In genomic region chr4:85825937-85826678, GRCh38 we compare ENCODE assay signal across 8 cellular contexts.
DNase-seq lines count a peak whose midpoint lies in the region; ATAC-seq and TF ChIP-seq lines count a peak whose summit lies in the region.

No MANE protein-coding gene starts in this region.

- H3K9me3 Mint-ChIP-seq in activated B cell treated with CpG ODN at 0.5 μM for 24 hours = no peaks in the 10 kb centered on the region

- H3K9me3 ChIP-seq in T-helper 17 cell (ENCODE audit: control insufficient read depth, low read length, poor library complexity, severe bottlenecking) = no peaks in the 10 kb centered on the region

- intact Hi-C loops in activated B cell treated with CpG ODN at 0.5 μM for 24 hours (cut with micrococcal nuclease) = no loop called here

- POLR2A ChIA-PET in activated B cell treated with CpG ODN at 0.5 μM for 24 hours (lab: Charles Lee) = no interaction called here

- H3K27me3 Mint-ChIP-seq in activated B cell treated with CpG ODN at 0.5 μM for 24 hours (no peaks in the 10 kb centered on the region), T-helper 17 cell (peaks cover 6% of the 10 kb centered on the region)

- no peak for TF ChIP-seq CTCF in activated B cell treated with CpG ODN at 0.5 μM for 24 hours (IDR thresholded peaks at IDR 0.05)

- CTCF ChIA-PET in activated B cell treated with CpG ODN at 0.5 μM for 24 hours (lab: Charles Lee) = no interaction called here

- H3K4me1 Mint-ChIP-seq in activated B cell treated with CpG ODN at 0.5 μM for 24 hours (peaks cover 35% of the 10 kb centered on the region), T-helper 17 cell (no peaks in the 10 kb centered on the region)

- ATAC-seq in activated B cell treated with CpG ODN at 0.5 μM for 24 hours (ENCODE audit: low read depth) = no peak
- ATAC-seq in T-helper 17 cell = no peak

- peaks cover 2% of the 10 kb centered on the region for H3K36me3 Mint-ChIP-seq in activated B cell treated with CpG ODN at 0.5 μM for 24 hours (ENCODE audit: low read depth)
- H3K36me3 Mint-ChIP-seq in T-helper 17 cell (ENCODE audit: low read depth) = no peaks in the 10 kb centered on the region

- DNase-seq in NCI-H345 (lab: John Stamatoyannopoulos, UW) (peak; percentile 6), NCI-H345 treated with DMSO at 0.1 percent for 48 hours (lab: John Stamatoyannopoulos, UW; ENCODE audit: unreplicated experiment) (no peak), HuH-7.5 (ENCODE audit: low spot score) (peak; percentile 4), activated B cell treated with CpG ODN at 0.5 μM for 24 hours (no peak), left kidney (ENCODE audit: low read depth, low spot score) (peak; percentile 97), LoVo (ENCODE audit: low spot score) (no peak), T-helper 17 cell (no peak)
- no peak for DNase-seq in stimulated activated naive CD4-positive, alpha-beta T cell (lab: John Stamatoyannopoulos, UW)

- H3K4me3 Mint-ChIP-seq in activated B cell treated with CpG ODN at 0.5 μM for 24 hours (no peak overlapping the region), T-helper 17 cell (no peak overlapping the region)

- H3K27ac Mint-ChIP-seq in activated B cell treated with CpG ODN at 0.5 μM for 24 hours (peak overlapping the region; percentile 14), T-helper 17 cell (no peak overlapping the region)

Comparison
In these comparisons a context has a peak if more than half of its experiments do, and no peak if none do; other contexts are left out.
1. DNase-seq: peak in NCI-H345 (single experiment), HuH-7.5 (single experiment) and left kidney (single experiment); none in NCI-H345 treated with DMSO at 0.1 percent for 48 hours (single experiment), activated B cell treated with CpG ODN at 0.5 μM for 24 hours (single experiment), LoVo (single experiment), T-helper 17 cell (0 of 3) and stimulated activated naive CD4-positive, alpha-beta T cell (0 of 6).